In the genomic region with DNA sequence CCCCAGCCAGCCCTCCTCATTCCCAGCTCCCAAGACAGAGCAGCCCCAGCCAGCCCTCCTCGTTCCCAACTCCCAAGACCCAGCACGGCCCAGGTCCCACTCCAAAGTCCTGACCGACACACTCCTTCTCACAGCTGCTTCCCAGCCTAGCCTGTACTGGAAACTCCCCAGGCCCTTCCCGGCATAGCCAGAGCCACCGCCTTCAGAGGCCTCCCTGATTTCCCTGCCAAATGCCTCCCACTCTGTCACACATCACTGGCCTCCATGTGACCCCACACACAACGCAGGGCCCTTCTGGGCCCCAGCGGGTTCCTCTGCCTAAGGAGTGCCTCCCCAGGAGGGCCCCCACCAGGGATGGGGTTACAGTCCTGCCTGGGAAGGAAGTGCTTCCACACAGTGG, we compare ENCODE assay signal across 1 cellular context.
A peak's percentile ranks its signal among the peaks of the same experiment; 100 is the strongest.
TF ChIP-seq lines count a peak whose summit lies in the region.

No MANE protein-coding gene starts in this region.

TF ChIP-seq in K562, 482 proteins besides CTCF, POLR2A, EP300 and RAD21:
- TF ChIP-seq ZNF184 (CRISPR knock-in tag; IDR thresholded peaks at IDR 0.05), result no peak
- TF ChIP-seq POLR2G (IDR thresholded peaks at IDR 0.05; ENCODE audit: low read depth, low read length), result peak; percentile 59
- no peak for TF ChIP-seq RFX5 (IDR thresholded peaks at IDR 0.05; ENCODE audit: low read depth, low read length)
- TF ChIP-seq ZNF140 (CRISPR knock-in tag; IDR thresholded peaks at IDR 0.05), result no peak
- TF ChIP-seq POLR2AphosphoS5 (IDR thresholded peaks at IDR 0.05; ENCODE audit: control insufficient read depth, insufficient read depth, low read depth, low read length), result peak; percentile 30; the same call in 1 of the 2 replicates
- TF ChIP-seq, protein P1, sequence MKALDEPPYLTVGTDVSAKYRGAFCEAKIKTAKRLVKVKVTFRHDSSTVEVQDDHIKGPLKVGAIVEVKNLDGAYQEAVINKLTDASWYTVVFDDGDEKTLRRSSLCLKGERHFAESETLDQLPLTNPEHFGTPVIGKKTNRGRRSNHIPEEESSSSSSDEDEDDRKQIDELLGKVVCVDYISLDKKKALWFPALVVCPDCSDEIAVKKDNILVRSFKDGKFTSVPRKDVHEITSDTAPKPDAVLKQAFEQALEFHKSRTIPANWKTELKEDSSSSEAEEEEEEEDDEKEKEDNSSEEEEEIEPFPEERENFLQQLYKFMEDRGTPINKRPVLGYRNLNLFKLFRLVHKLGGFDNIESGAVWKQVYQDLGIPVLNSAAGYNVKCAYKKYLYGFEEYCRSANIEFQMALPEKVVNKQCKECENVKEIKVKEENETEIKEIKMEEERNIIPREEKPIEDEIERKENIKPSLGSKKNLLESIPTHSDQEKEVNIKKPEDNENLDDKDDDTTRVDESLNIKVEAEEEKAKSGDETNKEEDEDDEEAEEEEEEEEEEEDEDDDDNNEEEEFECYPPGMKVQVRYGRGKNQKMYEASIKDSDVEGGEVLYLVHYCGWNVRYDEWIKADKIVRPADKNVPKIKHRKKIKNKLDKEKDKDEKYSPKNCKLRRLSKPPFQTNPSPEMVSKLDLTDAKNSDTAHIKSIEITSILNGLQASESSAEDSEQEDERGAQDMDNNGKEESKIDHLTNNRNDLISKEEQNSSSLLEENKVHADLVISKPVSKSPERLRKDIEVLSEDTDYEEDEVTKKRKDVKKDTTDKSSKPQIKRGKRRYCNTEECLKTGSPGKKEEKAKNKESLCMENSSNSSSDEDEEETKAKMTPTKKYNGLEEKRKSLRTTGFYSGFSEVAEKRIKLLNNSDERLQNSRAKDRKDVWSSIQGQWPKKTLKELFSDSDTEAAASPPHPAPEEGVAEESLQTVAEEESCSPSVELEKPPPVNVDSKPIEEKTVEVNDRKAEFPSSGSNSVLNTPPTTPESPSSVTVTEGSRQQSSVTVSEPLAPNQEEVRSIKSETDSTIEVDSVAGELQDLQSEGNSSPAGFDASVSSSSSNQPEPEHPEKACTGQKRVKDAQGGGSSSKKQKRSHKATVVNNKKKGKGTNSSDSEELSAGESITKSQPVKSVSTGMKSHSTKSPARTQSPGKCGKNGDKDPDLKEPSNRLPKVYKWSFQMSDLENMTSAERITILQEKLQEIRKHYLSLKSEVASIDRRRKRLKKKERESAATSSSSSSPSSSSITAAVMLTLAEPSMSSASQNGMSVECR (CRISPR knock-in tag; IDR thresholded peaks at IDR 0.05), result no peak
- TF ChIP-seq RBFOX2 (IDR thresholded peaks at IDR 0.05; ENCODE audit: low read depth, low read length), result peak; percentile 54
- no peak for TF ChIP-seq POLR2AphosphoS2 (IDR thresholded peaks at IDR 0.05; ENCODE audit: low read length)
- TF ChIP-seq, protein P2, sequence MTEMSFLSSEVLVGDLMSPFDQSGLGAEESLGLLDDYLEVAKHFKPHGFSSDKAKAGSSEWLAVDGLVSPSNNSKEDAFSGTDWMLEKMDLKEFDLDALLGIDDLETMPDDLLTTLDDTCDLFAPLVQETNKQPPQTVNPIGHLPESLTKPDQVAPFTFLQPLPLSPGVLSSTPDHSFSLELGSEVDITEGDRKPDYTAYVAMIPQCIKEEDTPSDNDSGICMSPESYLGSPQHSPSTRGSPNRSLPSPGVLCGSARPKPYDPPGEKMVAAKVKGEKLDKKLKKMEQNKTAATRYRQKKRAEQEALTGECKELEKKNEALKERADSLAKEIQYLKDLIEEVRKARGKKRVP (CRISPR knock-in tag; IDR thresholded peaks at IDR 0.05), result no peak
- TF ChIP-seq ZNF518B (CRISPR knock-in tag; IDR thresholded peaks at IDR 0.05), result no peak
- TF ChIP-seq NRF1 (conservative IDR thresholded peaks at IDR 0.05 in 1 of 2, IDR thresholded peaks at IDR 0.05 in 1 of 2), result no peak
- TF ChIP-seq, protein P3, sequence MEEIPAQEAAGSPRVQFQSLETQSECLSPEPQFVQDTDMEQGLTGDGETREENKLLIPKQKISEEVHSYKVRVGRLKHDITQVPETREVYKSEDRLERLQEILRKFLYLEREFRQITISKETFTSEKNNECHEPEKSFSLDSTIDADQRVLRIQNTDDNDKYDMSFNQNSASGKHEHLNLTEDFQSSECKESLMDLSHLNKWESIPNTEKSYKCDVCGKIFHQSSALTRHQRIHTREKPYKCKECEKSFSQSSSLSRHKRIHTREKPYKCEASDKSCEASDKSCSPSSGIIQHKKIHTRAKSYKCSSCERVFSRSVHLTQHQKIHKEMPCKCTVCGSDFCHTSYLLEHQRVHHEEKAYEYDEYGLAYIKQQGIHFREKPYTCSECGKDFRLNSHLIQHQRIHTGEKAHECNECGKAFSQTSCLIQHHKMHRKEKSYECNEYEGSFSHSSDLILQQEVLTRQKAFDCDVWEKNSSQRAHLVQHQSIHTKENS (CRISPR knock-in tag; IDR thresholded peaks at IDR 0.05), result no peak
